9 cellular contexts compared by ENCODE assay signal in genomic region chr10:112314822-112315474, GRCh38. TPM values are rescaled to one million over a fixed set of nuclear protein-coding genes. Genes with fewer than 3 reads are reported as not detected.
DNase-seq lines count a peak whose midpoint lies in the region; ATAC-seq and TF ChIP-seq lines count a peak whose summit lies in the region.
"Had no signal": no experiment of that assay in that cellular context is flagged by ENCODE, and none has a peak within 500 bp of the region (broad histone marks: within the 10 kb centered on the region; RNA-seq: fewer than 3 reads in every experiment).

No MANE protein-coding gene starts in this region.

- H3K27ac Mint-ChIP-seq in activated CD4-positive, alpha-beta T cell treated with anti-CD3 and anti-CD28 coated beads, Interleukin-2, amount 10 ng/mL, durations not matched to agents 7 days and 5 days, result no peak overlapping the region

- no peaks in the 10 kb centered on the region for H3K9me3 Mint-ChIP-seq in activated CD4-positive, alpha-beta T cell treated with anti-CD3 and anti-CD28 coated beads, Interleukin-2, amount 10 ng/mL, durations not matched to agents 7 days and 5 days

- peak; percentile 66 for ATAC-seq in HG02970 (IDR thresholded peaks at IDR 0.05; ENCODE audit: low FRiP score, unreplicated experiment)

- TF ChIP-seq POLR2A in lower leg skin (IDR thresholded peaks at IDR 0.05), result no peak

- TF ChIP-seq CTCF in lower leg skin (IDR thresholded peaks at IDR 0.05), result no peak

- POLR2A ChIA-PET in activated CD4-positive, alpha-beta T cell treated with anti-CD3 and anti-CD28 coated beads, Interleukin-2, amount 10 ng/mL, durations not matched to agents 7 days and 5 days (lab: Charles Lee), result no interaction called here

- CTCF ChIA-PET in activated CD4-positive, alpha-beta T cell treated with anti-CD3 and anti-CD28 coated beads, Interleukin-2, amount 10 ng/mL, durations not matched to agents 7 days and 5 days (lab: Charles Lee), result no interaction called here

- intact Hi-C loops in lower leg skin (cut with DNase I; ENCODE audit: low total_unique reads), result no loop called here

- no peaks in the 10 kb centered on the region for H3K4me1 Mint-ChIP-seq in activated CD4-positive, alpha-beta T cell treated with anti-CD3 and anti-CD28 coated beads, Interleukin-2, amount 10 ng/mL, durations not matched to agents 7 days and 5 days

- peak; percentile 60 for DNase-seq in NK-92 treated with Interleukin-12 subunit alpha and Interleukin-12 subunit beta, amount 100 ng/mL, for 24 hours (lab: John Stamatoyannopoulos, UW)
- no peak for DNase-seq in NK-92 (lab: John Stamatoyannopoulos, UW; ENCODE audit: unreplicated experiment)
- DNase-seq in NCI-H2196 treated with DMSO at 0.1 percent for 48 hours (lab: John Stamatoyannopoulos, UW; ENCODE audit: unreplicated experiment), result peak; percentile 11
- DNase-seq in activated CD4-positive, alpha-beta T cell treated with anti-CD3 and anti-CD28 coated beads, Interleukin-2, amount 10 ng/mL, durations not matched to agents 7 days and 5 days, result peak; percentile 80
- peak; percentile 67 for DNase-seq in dedifferentiated amniotic fluid mesenchymal stem cell (ENCODE audit: extremely low spot score)
- DNase-seq in lower leg skin (ENCODE audit: low spot score in 2 of 2), result peak; percentile 71 to 93
- DNase-seq in stimulated activated CD4-positive, alpha-beta T cell treated with anti-CD3 and anti-CD28 coated beads, TNF-alpha, amount 100 ng/mL, for 48 hours (ENCODE audit: low read depth in 3 of 3), result peak; percentile 60 to 70 (median 70)

- H3K36me3 Mint-ChIP-seq in activated CD4-positive, alpha-beta T cell treated with anti-CD3 and anti-CD28 coated beads, Interleukin-2, amount 10 ng/mL, durations not matched to agents 7 days and 5 days (ENCODE audit: low read depth), result no peaks in the 10 kb centered on the region

- no peak overlapping the region for H3K4me3 ChIP-seq in lower leg skin (ENCODE audit: low read depth, poor library complexity, severe bottlenecking)

- peaks cover 17% of the 10 kb centered on the region for H3K27me3 Mint-ChIP-seq in activated CD4-positive, alpha-beta T cell treated with anti-CD3 and anti-CD28 coated beads, Interleukin-2, amount 10 ng/mL, durations not matched to agents 7 days and 5 days

- 24% methylated on average over 10 of the region's 10 CpGs for WGBS in lower leg skin, 2 donors

- H3K4me3 Mint-ChIP-seq in activated CD4-positive, alpha-beta T cell treated with anti-CD3 and anti-CD28 coated beads, Interleukin-2, amount 10 ng/mL, durations not matched to agents 7 days and 5 days, result no peak overlapping the region

RNA-seq across cellular contexts. Expression of gene TECTB, which starts 31.7 kb away (rescaled TPM):
- not detected for total RNA-seq in activated CD4-positive, alpha-beta T cell treated with anti-CD3 and anti-CD28 coated beads, Interleukin-2, amount 10 ng/mL, durations not matched to agents 7 days and 5 days
- total RNA-seq in lower leg skin, result not detected
- total RNA-seq: urinary bladder had no signal

RNA-seq across cellular contexts. Expression of gene ACSL5, which starts 59.0 kb away (rescaled TPM):
- 10 to 100 TPM; 57.8 to 63.7 TPM for total RNA-seq in activated CD4-positive, alpha-beta T cell treated with anti-CD3 and anti-CD28 coated beads, Interleukin-2, amount 10 ng/mL, durations not matched to agents 7 days and 5 days
- total RNA-seq in lower leg skin, result 1 to 10 TPM; 2.2 to 7.0 (median 4.4) TPM

Comparison
In these comparisons a context has a peak if more than half of its experiments do, and no peak if none do; other contexts are left out.
1. RNA of gene ACSL5, which starts 59.0 kb away (total RNA-seq): 57.8 to 63.7 TPM in activated CD4-positive, alpha-beta T cell treated with anti-CD3 and anti-CD28 coated beads, Interleukin-2, amount 10 ng/mL, durations not matched to agents 7 days and 5 days; 2.2 to 7.0 TPM in lower leg skin; every median in the first group is over 4 times any median in the second.